In the genomic region with DNA sequence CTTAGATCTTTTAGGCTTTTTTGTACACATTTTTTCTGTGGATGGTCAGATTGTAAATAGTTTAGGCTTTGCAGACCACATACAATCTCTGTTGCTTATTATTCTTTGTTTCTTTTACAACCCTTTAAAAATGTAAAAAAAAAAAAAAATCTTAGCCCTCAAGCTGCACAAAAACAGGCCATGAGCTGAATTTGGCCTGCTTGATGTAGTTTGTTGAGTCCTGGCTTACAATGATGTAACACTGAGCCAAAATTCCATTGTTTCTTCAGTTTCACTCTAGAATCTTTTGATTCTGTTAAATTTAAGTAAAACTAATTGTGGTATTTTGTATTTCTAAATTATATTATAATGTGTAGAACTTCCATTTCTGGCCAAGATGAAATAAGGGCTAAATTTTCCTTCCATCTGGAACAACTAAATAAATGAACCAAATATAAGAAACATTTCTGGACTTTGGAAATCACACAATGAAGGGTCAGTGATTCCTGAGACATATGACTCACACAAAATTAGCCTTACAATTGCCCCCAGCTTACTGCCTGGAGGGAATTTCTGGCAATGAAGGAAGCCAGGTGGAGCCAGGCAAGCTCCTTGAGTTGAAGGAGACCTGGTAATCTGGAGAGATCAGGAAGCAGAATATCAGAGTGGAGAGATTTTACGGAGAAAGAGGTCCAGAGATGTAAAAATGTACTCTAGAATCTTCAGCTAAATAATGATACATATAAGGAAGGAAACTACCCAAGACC, we compare ENCODE assay signal across 18 cellular contexts. TPM values are rescaled to one million over a fixed set of nuclear protein-coding genes. Genes with fewer than 3 reads are reported as not detected.
A peak's percentile ranks its signal among the peaks of the same experiment; 100 is the strongest.
DNase-seq lines count a peak whose midpoint lies in the region; ATAC-seq and TF ChIP-seq lines count a peak whose summit lies in the region.
"Had no signal": no experiment of that assay in that cellular context is flagged by ENCODE, and none has a peak within 500 bp of the region (broad histone marks: within the 10 kb centered on the region; RNA-seq: fewer than 3 reads in every experiment).

No MANE protein-coding gene starts in this region.

- DNase-seq in AG09319 (ENCODE audit: extremely low read depth, low read depth) (peak; percentile 67), HFFc6 (no peak), cardiac fibroblast (ENCODE audit: low read depth in 2 of 2) (peak; percentile 24 to 25), iPS DF 4.7 (ENCODE audit: extremely low read depth, low spot score) (peak; percentile 14), GM19238 (ENCODE audit: insufficient read length, low spot score) (no peak)
- DNase-seq: activated CD4-positive, alpha-beta memory T cell treated with anti-CD3 and anti-CD28 coated beads for 36 hours; activated T-cell treated with anti-CD3 and anti-CD28 coated beads, Interleukin-2, amount 50 U/mL, for 48 hours; CD8-positive, alpha-beta T cell; DND-41; NCI-H1092 had no signal

- peaks cover 3% of the 10 kb centered on the region; the same call in 1 of the 2 replicates for H3K27me3 Mint-ChIP-seq in HFFc6 (ENCODE audit: insufficient read depth)
- H3K27me3 Mint-ChIP-seq: activated CD4-positive, alpha-beta memory T cell treated with anti-CD3 and anti-CD28 coated beads for 36 hours; IgD-negative memory B cell had no signal

- no peak overlapping the region for H3K27ac Mint-ChIP-seq in HFFc6
- H3K27ac Mint-ChIP-seq: activated CD4-positive, alpha-beta memory T cell treated with anti-CD3 and anti-CD28 coated beads for 36 hours; CD8-positive, alpha-beta T cell; IgD-negative memory B cell had no signal

- no peaks in the 10 kb centered on the region for H3K9me3 Mint-ChIP-seq in HFFc6
- H3K9me3 Mint-ChIP-seq: activated CD4-positive, alpha-beta memory T cell treated with anti-CD3 and anti-CD28 coated beads for 36 hours had no signal

- H3K4me1 Mint-ChIP-seq in HFFc6 (ENCODE audit: low read depth) = peaks cover 44% of the 10 kb centered on the region
- H3K4me1 Mint-ChIP-seq: IgD-negative memory B cell had no signal

- ATAC-seq in HG02623 (IDR thresholded peaks at IDR 0.05; ENCODE audit: unreplicated experiment) = no peak
- ATAC-seq in HG02798 (IDR thresholded peaks at IDR 0.05; ENCODE audit: poor library complexity, unreplicated experiment) = no peak
- ATAC-seq in HG02938 (IDR thresholded peaks at IDR 0.05; ENCODE audit: unreplicated experiment) = no peak
- ATAC-seq: CD8-positive, alpha-beta T cell; GM12878 had no signal

- H3K36me3 Mint-ChIP-seq in HFFc6 (ENCODE audit: low read depth) = no peaks in the 10 kb centered on the region
- H3K36me3 Mint-ChIP-seq: activated CD4-positive, alpha-beta memory T cell treated with anti-CD3 and anti-CD28 coated beads for 36 hours; CD8-positive, alpha-beta T cell had no signal

- TF ChIP-seq CTCF in AG09319 (IDR thresholded peaks at IDR 0.05; ENCODE audit: low read depth, low read length) = no peak
- TF ChIP-seq CTCF in HFFc6 (IDR thresholded peaks at IDR 0.05) = no peak
- TF ChIP-seq CTCF in cardiac fibroblast (IDR thresholded peaks at IDR 0.05; ENCODE audit: low read depth, low read length) = no peak

- H3K4me3 Mint-ChIP-seq in HFFc6 = peak overlapping the region; percentile 2; the same call in 1 of the 2 replicates
- H3K4me3 Mint-ChIP-seq: activated CD4-positive, alpha-beta memory T cell treated with anti-CD3 and anti-CD28 coated beads for 36 hours; CD8-positive, alpha-beta T cell; IgD-negative memory B cell had no signal

- no peak overlapping the region for H3K4me3 ChIP-seq in cardiac fibroblast (replicated peaks in 1 of 2; ENCODE audit: low read depth in 2 of 2, low read length in 2 of 2)
- H3K4me3 ChIP-seq: GM12878, right atrium auricular region had no signal

RNA-seq across cellular contexts. Expression of gene IQCM, which starts 29.8 kb away (rescaled TPM):
- total RNA-seq in HFFc6 (2021; fragmentation: NEBNext Ultra II Directional; extraction: Animal tissue kit (Norgen Biotek cat#: 25700)) = under 1 TPM in 1 of 6 experiments, not detected in 5; 0.10 TPM
- total RNA-seq: A673; activated CD4-positive, alpha-beta memory T cell treated with anti-CD3 and anti-CD28 coated beads for 36 hours; CD8-positive, alpha-beta T cell; GM12878; kidney epithelial cell; right atrium auricular region had no signal

Comparison
In these comparisons a context has a peak if more than half of its experiments do, and no peak if none do; other contexts are left out.
1. DNase-seq: peak in AG09319 (single experiment), cardiac fibroblast (2 of 2) and iPS DF 4.7 (single experiment); none in HFFc6 (single experiment) and GM19238 (single experiment).